9 cellular contexts compared by ENCODE assay signal in the genomic region with DNA sequence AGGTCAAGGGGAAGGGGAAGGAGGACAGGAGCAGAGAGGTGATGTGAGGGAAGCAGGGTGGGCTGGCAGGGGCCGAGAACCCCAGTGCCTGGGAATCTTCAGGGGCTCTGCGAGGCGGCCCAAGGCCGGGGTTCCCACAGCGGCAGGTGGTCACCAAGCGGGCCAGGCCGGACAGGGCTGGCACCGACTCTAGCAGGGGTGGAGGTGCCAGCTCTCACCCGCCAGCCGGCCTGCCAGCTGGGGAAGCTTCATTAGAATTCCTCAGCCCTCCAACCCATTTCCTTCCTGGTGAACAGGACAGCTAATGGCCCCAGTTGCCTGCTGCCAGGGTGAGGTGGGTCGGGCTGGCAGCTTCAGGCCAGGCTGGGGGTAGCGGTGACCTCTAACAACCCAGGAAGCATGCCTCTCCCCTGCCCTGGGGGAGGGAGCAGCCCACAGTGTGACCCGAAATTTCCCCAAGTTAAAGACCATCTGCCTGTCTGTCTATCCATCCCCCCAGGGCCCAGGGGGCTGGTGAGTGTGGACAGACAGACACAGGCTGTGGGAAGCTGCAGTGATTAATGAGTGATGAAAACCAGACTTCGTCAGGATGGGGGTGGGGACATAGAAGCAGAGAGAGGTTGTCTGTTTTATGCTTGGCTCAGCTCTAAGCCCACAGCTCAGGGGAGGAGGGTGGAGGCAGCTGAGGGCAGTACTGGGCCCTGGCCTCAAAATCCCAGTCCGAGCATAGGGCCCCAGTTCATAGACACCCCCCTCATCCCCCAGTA.
DNase-seq lines count a peak whose midpoint lies in the region; ATAC-seq and TF ChIP-seq lines count a peak whose summit lies in the region.
"Had no signal": no experiment of that assay in that cellular context is flagged by ENCODE, and none has a peak within 500 bp of the region (broad histone marks: within the 10 kb centered on the region; RNA-seq: fewer than 3 reads in every experiment).

No MANE protein-coding gene starts in this region.

- TF ChIP-seq CTCF in dorsolateral prefrontal cortex (IDR thresholded peaks at IDR 0.05 in 54 of 56, conservative IDR thresholded peaks at IDR 0.05 in 2 of 56; ENCODE audit: low read depth in 1 of 56, partially characterized antibody in 56 of 56), result no peak
- TF ChIP-seq CTCF in thoracic aorta (IDR thresholded peaks at IDR 0.05), result no peak

- H3K27ac Mint-ChIP-seq in activated naive CD4-positive, alpha-beta T cell treated with anti-CD3 and anti-CD28 coated beads for 36 hours, result no peak overlapping the region

- H3K9me3 ChIP-seq in NT2/D1 (ENCODE audit: insufficient read depth, low read length), result no peaks in the 10 kb centered on the region
- H3K9me3 ChIP-seq in thoracic aorta, result no peaks in the 10 kb centered on the region

- intact Hi-C loops in dorsolateral prefrontal cortex (cut with DNase I), result loop anchor here in 1 of 2 donors (2.0 kb wide), 1 partner anchor 19 kb away; no protein-coding TSS in a partner anchor
- intact Hi-C loops in activated naive CD4-positive, alpha-beta T cell treated with anti-CD3 and anti-CD28 coated beads for 36 hours (cut with micrococcal nuclease), result no loop called here

- H3K9me3 Mint-ChIP-seq in activated naive CD4-positive, alpha-beta T cell treated with anti-CD3 and anti-CD28 coated beads for 36 hours, result no peaks in the 10 kb centered on the region

- H3K9ac ChIP-seq in NT2/D1 (ENCODE audit: insufficient read length, low read depth), result peak overlapping the region; percentile 57

- no peaks in the 10 kb centered on the region for H3K27me3 Mint-ChIP-seq in activated naive CD4-positive, alpha-beta T cell treated with anti-CD3 and anti-CD28 coated beads for 36 hours (ENCODE audit: low read depth)

- H3K4me1 Mint-ChIP-seq in activated naive CD4-positive, alpha-beta T cell treated with anti-CD3 and anti-CD28 coated beads for 36 hours (ENCODE audit: low read depth), result peaks cover 17% of the 10 kb centered on the region

- H3K27me3 ChIP-seq in NT2/D1 (ENCODE audit: insufficient read depth, insufficient read length), result no peaks in the 10 kb centered on the region
- no peaks in the 10 kb centered on the region for H3K27me3 ChIP-seq in dorsolateral prefrontal cortex
- H3K27me3 ChIP-seq in thoracic aorta (replicated peaks; ENCODE audit: insufficient read depth), result no peaks in the 10 kb centered on the region

- peaks cover 22% of the 10 kb centered on the region for H3K4me1 ChIP-seq in NT2/D1 (ENCODE audit: insufficient read depth, insufficient read length)
- peaks cover 48 to 61% of the 10 kb centered on the region in 2 donors for H3K4me1 ChIP-seq in thoracic aorta (ENCODE audit: control insufficient read depth in 1 of 2, low read depth in 2 of 2)

- CTCF ChIA-PET in activated naive CD4-positive, alpha-beta T cell treated with anti-CD3 and anti-CD28 coated beads for 36 hours (lab: Charles Lee), result interaction anchor here (1.1 to 1.2 kb wide), 2 partner anchors 59 to 147 kb away, joined by 3 read pairs; no protein-coding TSS in a partner anchor

- no peak overlapping the region for H3K4me3 Mint-ChIP-seq in activated naive CD4-positive, alpha-beta T cell treated with anti-CD3 and anti-CD28 coated beads for 36 hours

- no peaks in the 10 kb centered on the region for H3K36me3 Mint-ChIP-seq in activated naive CD4-positive, alpha-beta T cell treated with anti-CD3 and anti-CD28 coated beads for 36 hours (ENCODE audit: low read depth)

- ATAC-seq in thoracic aorta (ENCODE audit: insufficient number of reproducible peaks, low FRiP score, low read depth) (no peak), HG02588 (IDR thresholded peaks at IDR 0.05; ENCODE audit: unreplicated experiment) (no peak)

- DNase-seq in NT2/D1 (ENCODE audit: low read depth, low spot score) (no peak), dorsolateral prefrontal cortex (peak in 1 of 10 donors; percentile 55), lung microvascular endothelial cell (ENCODE audit: low read depth in 2 of 2) (peak; percentile 54 to 82), thoracic aorta (ENCODE audit: low spot score) (no peak), NCI-H1417 (lab: John Stamatoyannopoulos, UW) (no peak)
- no peak for DNase-seq in activated naive CD4-positive, alpha-beta T cell treated with anti-CD3 and anti-CD28 coated beads for 36 hours
- DNase-seq in activated naive CD4-positive, alpha-beta T cell (lab: John Stamatoyannopoulos, UW), result no peak
- DNase-seq: central memory CD4-positive, alpha-beta T cell had no signal

- H3K36me3 ChIP-seq in NT2/D1 (ENCODE audit: insufficient read depth, insufficient read length, low read length), result no peaks in the 10 kb centered on the region
- no peaks in the 10 kb centered on the region for H3K36me3 ChIP-seq in thoracic aorta

- H3K4me3 ChIP-seq in NT2/D1 (ENCODE audit: insufficient read length, low read depth) (no peak overlapping the region), dorsolateral prefrontal cortex (no peak overlapping the region), thoracic aorta (no peak overlapping the region)

- H3K27ac ChIP-seq in dorsolateral prefrontal cortex, result peak overlapping the region in 35 of 59 donors; percentile 3 to 87 (median 41)
- peak overlapping the region; percentile 98 to 99 for H3K27ac ChIP-seq in thoracic aorta

Comparison
In these comparisons a context has a peak if more than half of its experiments do, and no peak if none do; other contexts are left out.
1. DNase-seq: peak in lung microvascular endothelial cell (2 of 2); none in NT2/D1 (single experiment), thoracic aorta (single experiment), activated naive CD4-positive, alpha-beta T cell treated with anti-CD3 and anti-CD28 coated beads for 36 hours (single experiment), activated naive CD4-positive, alpha-beta T cell (0 of 4) and NCI-H1417 (0 of 3).